In the genomic region with DNA sequence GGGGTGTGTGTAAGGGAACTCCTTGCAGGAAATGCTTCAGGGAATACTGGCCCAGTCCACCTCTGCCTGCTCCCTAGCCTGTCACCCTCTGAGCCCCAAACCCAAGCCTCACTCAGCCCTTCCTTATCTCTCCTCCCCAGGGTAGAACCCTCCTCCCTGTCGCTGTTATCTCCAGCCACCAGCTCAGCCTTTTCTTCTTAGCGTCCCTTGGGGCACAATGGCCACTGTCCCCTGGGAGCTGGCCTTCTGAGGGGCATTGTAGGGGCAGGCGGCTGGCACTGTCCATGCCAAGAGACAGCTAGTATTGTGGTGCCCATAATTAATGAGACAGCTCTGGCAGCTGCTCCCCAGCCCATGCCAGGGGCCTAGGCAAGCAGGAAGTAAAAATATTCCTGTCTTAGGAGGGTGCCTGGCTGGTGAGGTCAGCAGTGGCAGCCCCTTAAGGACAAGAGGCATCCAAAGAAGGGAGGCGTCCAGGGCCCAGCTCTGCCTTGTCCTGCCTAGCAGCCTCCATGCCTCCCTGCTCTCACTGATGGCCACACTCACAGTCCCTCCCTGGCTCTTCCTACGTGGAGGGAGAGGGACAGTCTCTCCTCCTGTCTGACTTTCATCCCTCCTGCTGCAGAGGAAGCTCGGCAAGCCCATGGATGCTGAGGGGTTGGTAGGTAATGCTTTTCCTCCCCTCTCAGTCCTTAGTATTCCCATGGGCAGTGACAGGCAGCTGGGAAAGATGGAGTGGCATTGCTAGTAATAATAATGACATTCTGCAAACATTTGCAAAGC, we compare ENCODE assay signal across 1 cellular context.
TF ChIP-seq lines count a peak whose summit lies in the region.

No MANE protein-coding gene starts in this region.

TF ChIP-seq in IMR-90, 13 proteins besides CTCF, POLR2A, EP300 and RAD21:
- TF ChIP-seq NFE2L2 (IDR thresholded peaks at IDR 0.05; ENCODE audit: low read depth, low read length) (no peak), SMC3 (IDR thresholded peaks at IDR 0.05; ENCODE audit: low read depth, low read length) (no peak)
